ENCODE assay signal across 8 cellular contexts in genomic region chr1:68384321-68384813, GRCh38.
DNase-seq lines count a peak whose midpoint lies in the region; ATAC-seq, FAIRE-seq and TF ChIP-seq lines count a peak whose summit lies in the region.

No MANE protein-coding gene starts in this region.

- peak; percentile 99 for DNase-seq in HFFc6
- DNase-seq in astrocyte (ENCODE audit: low read depth): peak; percentile 100
- DNase-seq in kidney tubule cell (ENCODE audit: low spot score): peak; percentile 100
- no peak for DNase-seq in NCI-H524 (lab: John Stamatoyannopoulos, UW)
- DNase-seq in effector memory CD4-positive, alpha-beta T cell: no peak
- no peak for DNase-seq in NCI-H345 treated with DMSO at 0.1 percent for 48 hours (lab: John Stamatoyannopoulos, UW; ENCODE audit: unreplicated experiment)

- H3K9me3 Mint-ChIP-seq in HFFc6: no peaks in the 10 kb centered on the region
- peaks cover 8% of the 10 kb centered on the region for H3K9me3 Mint-ChIP-seq in astrocyte (ENCODE audit: unreplicated experiment)

- H3K27ac ChIP-seq in astrocyte (ENCODE audit: low read depth, low read length): peak overlapping the region; percentile 94
- H3K27ac ChIP-seq in effector memory CD4-positive, alpha-beta T cell (ENCODE audit: insufficient read depth, low read length, poor library complexity, severe bottlenecking): no peak overlapping the region

- H3K4me3 Mint-ChIP-seq in HFFc6 (peak overlapping the region; percentile 53; the same call in 1 of the 2 replicates), astrocyte (ENCODE audit: unreplicated experiment) (no peak overlapping the region)

- no peaks in the 10 kb centered on the region for H3K27me3 ChIP-seq in astrocyte (ENCODE audit: insufficient read depth, low read length)
- no peaks in the 10 kb centered on the region for H3K27me3 ChIP-seq in effector memory CD4-positive, alpha-beta T cell (replicated peaks; ENCODE audit: control insufficient read depth, insufficient read depth, low read length, poor library complexity, severe bottlenecking)

- peaks cover 20% of the 10 kb centered on the region for H3K4me1 ChIP-seq in astrocyte (ENCODE audit: insufficient read depth, low read length)
- H3K4me1 ChIP-seq in effector memory CD4-positive, alpha-beta T cell (ENCODE audit: control insufficient read depth, insufficient read depth, low read length, poor library complexity, severe bottlenecking): no peaks in the 10 kb centered on the region

- no peaks in the 10 kb centered on the region for H3K9me3 ChIP-seq in astrocyte (ENCODE audit: insufficient read depth, low read depth, low read length)
- no peaks in the 10 kb centered on the region for H3K9me3 ChIP-seq in effector memory CD4-positive, alpha-beta T cell (ENCODE audit: control insufficient read depth, low read length)

- H3K4me3 ChIP-seq in astrocyte (ENCODE audit: insufficient read depth, low read depth, low read length): no peak overlapping the region
- H3K4me3 ChIP-seq in effector memory CD4-positive, alpha-beta T cell (ENCODE audit: insufficient read depth, low read depth, low read length, poor library complexity, severe bottlenecking): no peak overlapping the region

- no peak for ATAC-seq in HG02610 (IDR thresholded peaks at IDR 0.05; ENCODE audit: unreplicated experiment)

- TF ChIP-seq CTCF in HFFc6 (IDR thresholded peaks at IDR 0.05): peak; percentile 73
- peak; percentile 66 for TF ChIP-seq CTCF in astrocyte (IDR thresholded peaks at IDR 0.05; ENCODE audit: insufficient read depth, low read depth, low read length)

- H3K27ac Mint-ChIP-seq in HFFc6 (peak overlapping the region; percentile 83), astrocyte (ENCODE audit: unreplicated experiment) (peak overlapping the region; percentile 84)

- no peak overlapping the region for H2AFZ ChIP-seq in astrocyte (ENCODE audit: low read depth, low read length)

- H3K4me2 ChIP-seq in astrocyte (ENCODE audit: low read length): peak overlapping the region; percentile 55

- no peaks in the 10 kb centered on the region for H4K20me1 ChIP-seq in astrocyte (ENCODE audit: insufficient read depth, low read length)

- H3K4me1 Mint-ChIP-seq in HFFc6 (ENCODE audit: low read depth) (peaks cover 50% of the 10 kb centered on the region), astrocyte (ENCODE audit: low read depth, unreplicated experiment) (peaks cover 19% of the 10 kb centered on the region)

- H3K27me3 Mint-ChIP-seq in HFFc6 (ENCODE audit: insufficient read depth) (no peaks in the 10 kb centered on the region; the same call in 1 of the 2 replicates), astrocyte (ENCODE audit: low read depth, unreplicated experiment) (no peaks in the 10 kb centered on the region)

- H3K36me3 ChIP-seq in astrocyte (ENCODE audit: insufficient read depth, low read length): no peaks in the 10 kb centered on the region
- H3K36me3 ChIP-seq in effector memory CD4-positive, alpha-beta T cell (ENCODE audit: control insufficient read depth, insufficient read depth, low read length): no peaks in the 10 kb centered on the region

- FAIRE-seq in A204.1 (lab: Jason Lieb, UNC): peak; percentile 100
- peak; percentile 99 for FAIRE-seq in astrocyte (lab: Jason Lieb, UNC)

- H3K36me3 Mint-ChIP-seq in HFFc6 (ENCODE audit: low read depth) (no peaks in the 10 kb centered on the region), astrocyte (ENCODE audit: low read depth, unreplicated experiment) (no peaks in the 10 kb centered on the region)

- peak overlapping the region; percentile 73 for H3K9ac ChIP-seq in astrocyte (ENCODE audit: low read length)

- no peaks in the 10 kb centered on the region for H3K79me2 ChIP-seq in astrocyte (ENCODE audit: insufficient read depth, low read length)

Comparison
In these comparisons a context has a peak if more than half of its experiments do, and no peak if none do; other contexts are left out.
1. DNase-seq: peak in HFFc6 (single experiment), astrocyte (single experiment) and kidney tubule cell (single experiment); none in NCI-H524 (0 of 2), effector memory CD4-positive, alpha-beta T cell (0 of 3) and NCI-H345 treated with DMSO at 0.1 percent for 48 hours (single experiment).